15 cellular contexts compared by ENCODE assay signal in the genomic region with DNA sequence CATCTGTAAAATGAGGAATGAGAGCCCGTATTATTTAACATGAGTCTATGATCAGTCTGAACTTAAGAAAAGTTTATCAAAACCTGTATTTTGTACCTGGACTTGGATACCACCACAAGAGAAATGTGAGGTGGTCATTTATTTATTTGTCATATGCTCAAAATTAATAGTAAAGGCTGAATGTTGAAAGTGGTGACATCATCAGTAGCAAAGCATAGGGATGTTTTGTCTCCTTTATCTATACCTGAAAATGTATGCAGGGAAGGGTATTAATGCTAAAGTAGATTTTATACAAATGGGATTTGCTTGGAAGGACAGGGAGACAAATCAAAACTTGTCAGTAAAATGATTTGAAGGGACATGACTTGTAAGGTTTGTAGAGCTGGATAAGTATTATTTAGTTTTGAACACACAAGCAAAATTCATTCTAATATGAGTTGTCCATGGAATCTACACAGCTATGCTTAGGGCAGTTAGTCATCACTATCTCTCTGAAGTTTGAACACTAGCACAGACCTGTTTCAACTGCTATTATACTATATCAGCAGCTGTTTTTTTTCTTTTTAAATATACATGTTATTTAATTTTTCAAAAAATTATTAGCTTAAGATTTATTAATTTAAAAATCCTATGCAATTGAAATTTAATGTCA. TPM values are rescaled to one million over a fixed set of nuclear protein-coding genes. Genes with fewer than 3 reads are reported as not detected.
"Had no signal": no experiment of that assay in that cellular context is flagged by ENCODE, and none has a peak within 500 bp of the region (broad histone marks: within the 10 kb centered on the region; RNA-seq: fewer than 3 reads in every experiment).

No MANE protein-coding gene starts in this region.

- H3K9me3 Mint-ChIP-seq: activated CD4-positive, alpha-beta memory T cell treated with anti-CD3 and anti-CD28 coated beads, Interleukin-2, amount 10 ng/mL, durations not matched to agents 7 days and 5 days; memory B cell; natural killer cell treated with Interleukin-12 subunit alpha and Interleukin-12 subunit beta and Interleukin-15 and Interleukin-18, amount 100 ng/mL, for 72 hours; stimulated activated naive CD8-positive, alpha-beta T cell treated with anti-CD3 and anti-CD28 coated beads, Interleukin-15, amount 100 ng/mL, for 72 hours had no signal

- H3K27ac ChIP-seq: ascending aorta, testis had no signal

- ATAC-seq: left lobe of liver; natural killer cell treated with Interleukin-12 subunit alpha and Interleukin-12 subunit beta and Interleukin-15 and Interleukin-18, amount 100 ng/mL, for 72 hours; stimulated activated naive CD8-positive, alpha-beta T cell treated with anti-CD3 and anti-CD28 coated beads, Interleukin-15, amount 100 ng/mL, for 72 hours had no signal

- H3K4me1 ChIP-seq: testis had no signal

- H3K9me3 ChIP-seq: ascending aorta, testis had no signal

- H3K27ac Mint-ChIP-seq: activated CD4-positive, alpha-beta memory T cell treated with anti-CD3 and anti-CD28 coated beads, Interleukin-2, amount 10 ng/mL, durations not matched to agents 7 days and 5 days; activated naive CD8-positive, alpha-beta T cell treated with anti-CD3 and anti-CD28 coated beads, Interleukin-2, amount 10 ng/mL, durations not matched to agents 7 days and 5 days; immature natural killer cell; memory B cell; natural killer cell treated with Interleukin-12 subunit alpha and Interleukin-12 subunit beta and Interleukin-15 and Interleukin-18, amount 100 ng/mL, for 72 hours; stimulated activated naive CD8-positive, alpha-beta T cell treated with anti-CD3 and anti-CD28 coated beads, Interleukin-15, amount 100 ng/mL, for 72 hours had no signal

- H3K4me3 Mint-ChIP-seq: activated CD4-positive, alpha-beta memory T cell treated with anti-CD3 and anti-CD28 coated beads, Interleukin-2, amount 10 ng/mL, durations not matched to agents 7 days and 5 days; activated naive CD8-positive, alpha-beta T cell treated with anti-CD3 and anti-CD28 coated beads, Interleukin-2, amount 10 ng/mL, durations not matched to agents 7 days and 5 days; immature natural killer cell; memory B cell; natural killer cell treated with Interleukin-12 subunit alpha and Interleukin-12 subunit beta and Interleukin-15 and Interleukin-18, amount 100 ng/mL, for 72 hours; stimulated activated naive CD8-positive, alpha-beta T cell treated with anti-CD3 and anti-CD28 coated beads, Interleukin-15, amount 100 ng/mL, for 72 hours had no signal

- H3K4me3 ChIP-seq: ascending aorta, testis had no signal

- H3K4me1 Mint-ChIP-seq: activated CD4-positive, alpha-beta memory T cell treated with anti-CD3 and anti-CD28 coated beads, Interleukin-2, amount 10 ng/mL, durations not matched to agents 7 days and 5 days; immature natural killer cell had no signal

- H3K36me3 ChIP-seq: ascending aorta had no signal

- DNase-seq: activated CD4-positive, alpha-beta memory T cell treated with anti-CD3 and anti-CD28 coated beads, Interleukin-2, amount 10 ng/mL, durations not matched to agents 7 days and 5 days; activated CD8-positive, alpha-beta memory T cell treated with anti-CD3 and anti-CD28 coated beads, Interleukin-2, amount 50 U/mL, for 4 hours; activated naive CD8-positive, alpha-beta T cell treated with anti-CD3 and anti-CD28 coated beads, Interleukin-2, amount 10 ng/mL, durations not matched to agents 7 days and 5 days; caudate nucleus; cortex of kidney; effector CD8-positive, alpha-beta T cell; immature natural killer cell; stimulated activated CD4-positive, alpha-beta T cell treated with anti-CD3 and anti-CD28 coated beads, Interleukin-4, amount 100 ng/mL, for 4 hours; stimulated activated naive CD8-positive, alpha-beta T cell treated with anti-CD3 and anti-CD28 coated beads, Interleukin-15, amount 100 ng/mL, for 72 hours; SW 1271; testis had no signal

- H3K27me3 ChIP-seq: ascending aorta, testis had no signal

- H3K36me3 Mint-ChIP-seq: activated naive CD8-positive, alpha-beta T cell treated with anti-CD3 and anti-CD28 coated beads, Interleukin-2, amount 10 ng/mL, durations not matched to agents 7 days and 5 days; immature natural killer cell; memory B cell; natural killer cell treated with Interleukin-12 subunit alpha and Interleukin-12 subunit beta and Interleukin-15 and Interleukin-18, amount 100 ng/mL, for 72 hours had no signal

RNA-seq across cellular contexts. Expression of a gene that starts 52.4 kb away (rescaled TPM):
- total RNA-seq: activated CD4-positive, alpha-beta memory T cell treated with anti-CD3 and anti-CD28 coated beads, Interleukin-2, amount 10 ng/mL, durations not matched to agents 7 days and 5 days; activated naive CD8-positive, alpha-beta T cell treated with anti-CD3 and anti-CD28 coated beads, Interleukin-2, amount 10 ng/mL, durations not matched to agents 7 days and 5 days had no signal
